Comparison of ENCODE assay signal across 8 cellular contexts in genomic region chr1:87325982-87326738, GRCh38. TPM values are rescaled to one million over a fixed set of nuclear protein-coding genes. Genes with fewer than 3 reads are reported as not detected.
DNase-seq lines count a peak whose midpoint lies in the region; ATAC-seq, FAIRE-seq and TF ChIP-seq lines count a peak whose summit lies in the region.

No MANE protein-coding gene starts in this region.

- H3K4me2 ChIP-seq in A549: peak overlapping the region; percentile 45

- no peaks in the 10 kb centered on the region for H3K36me3 Mint-ChIP-seq in endodermal cell (ENCODE audit: low read depth)
- H3K36me3 Mint-ChIP-seq in nephron progenitor cell (ENCODE audit: low read depth): no peaks in the 10 kb centered on the region

- DNase-seq in A549 (ENCODE audit: low read depth in 1 of 2, low spot score in 1 of 2): peak; percentile 22 to 56
- peak; percentile 60 for DNase-seq in NCI-H1417 treated with DMSO at 0.1 percent for 48 hours (lab: John Stamatoyannopoulos, UW)
- DNase-seq in T1000 (lab: John Stamatoyannopoulos, UW): peak; percentile 14
- DNase-seq in endodermal cell: peak; percentile 77
- DNase-seq in nephron progenitor cell: peak; percentile 51

- no peaks in the 10 kb centered on the region for H3K9me3 ChIP-seq in A549
- no peaks in the 10 kb centered on the region for H3K9me3 ChIP-seq in endodermal cell (ENCODE audit: control insufficient read depth, low read length)

- no peaks in the 10 kb centered on the region for H3K27me3 ChIP-seq in endodermal cell (ENCODE audit: control insufficient read depth, insufficient read depth, low read length, poor library complexity, severe bottlenecking)

- 33% methylated on average over 10 of the region's 10 CpGs for WGBS in A549 (ENCODE audit: missing lambda C conversion rate)
- 28 to 47% methylated on average over 5 to 10 of the region's 10 CpGs for WGBS in endodermal cell (ENCODE audit: insufficient coverage in 1 of 2, insufficient read length in 1 of 2), 2 experiments

- FAIRE-seq in A549 (lab: Jason Lieb, UNC) (no peak), G401.6 (lab: Jason Lieb, UNC) (peak; percentile 83)

- CTCF ChIA-PET in A549 (lab: Yijun Ruan, JAX): interaction anchor here (0.8 to 3.0 kb wide), 13 partner anchors 9 to 735 kb away, joined by 3 to 24 read pairs (median 3); no protein-coding TSS in a partner anchor

- H3K27ac ChIP-seq in A549 (peak overlapping the region in 1 of 2 experiments; percentile 68; a peak in 3 of 6 replicates), endodermal cell (ENCODE audit: low read depth, low read length) (no peak overlapping the region)

- H3K27ac Mint-ChIP-seq in endodermal cell (no peak overlapping the region), nephron progenitor cell (no peak overlapping the region)

- H3K4me3 Mint-ChIP-seq in endodermal cell (no peak overlapping the region), nephron progenitor cell (peak overlapping the region; percentile 1)

- ATAC-seq in A549: no peak
- ATAC-seq in HG03442 (IDR thresholded peaks at IDR 0.05; ENCODE audit: unreplicated experiment): no peak
- no peak for ATAC-seq in GM18867 (IDR thresholded peaks at IDR 0.05; ENCODE audit: unreplicated experiment)

- no peaks in the 10 kb centered on the region for H3K27me3 Mint-ChIP-seq in endodermal cell (ENCODE audit: insufficient read depth)
- H3K27me3 Mint-ChIP-seq in nephron progenitor cell (ENCODE audit: low read depth, poor library complexity): no peaks in the 10 kb centered on the region

- TF ChIP-seq CTCF in A549 (IDR thresholded peaks at IDR 0.05) (peak; percentile 77), endodermal cell (conservative IDR thresholded peaks at IDR 0.05) (peak; percentile 85), nephron progenitor cell (IDR thresholded peaks at IDR 0.05) (peak; percentile 81)

- H3K9ac ChIP-seq in endodermal cell (ENCODE audit: extremely low read depth, low read length, poor library complexity, severe bottlenecking): no peak overlapping the region

- TF ChIP-seq POLR2A in A549 (IDR thresholded peaks at IDR 0.05; ENCODE audit: low read length): no peak

- POLR2A ChIA-PET in A549 (lab: Yijun Ruan, JAX): no interaction called here

- H3K36me3 ChIP-seq in endodermal cell (ENCODE audit: control insufficient read depth, insufficient read depth, low read length): no peaks in the 10 kb centered on the region

- H3K4me3 ChIP-seq in A549 (no peak overlapping the region), endodermal cell (ENCODE audit: low read length) (no peak overlapping the region)

- no peak for TF ChIP-seq EP300 in A549 (IDR thresholded peaks at IDR 0.05)

- H3K9me3 Mint-ChIP-seq in endodermal cell (no peaks in the 10 kb centered on the region), nephron progenitor cell (no peaks in the 10 kb centered on the region)

- H3K4me1 ChIP-seq in A549 (peaks cover 6% of the 10 kb centered on the region; the same call in 1 of the 3 replicates), endodermal cell (ENCODE audit: control insufficient read depth, insufficient read depth, low read length) (no peaks in the 10 kb centered on the region)

- peak; percentile 64 to 69 for TF ChIP-seq RAD21 in A549 (conservative IDR thresholded peaks at IDR 0.05 in 1 of 2, IDR thresholded peaks at IDR 0.05 in 1 of 2)

- H3K4me1 Mint-ChIP-seq in endodermal cell (peaks cover 9% of the 10 kb centered on the region), nephron progenitor cell (peaks cover 42% of the 10 kb centered on the region)

TF ChIP-seq in A549, 52 proteins besides CTCF, POLR2A, EP300 and RAD21:
- no peak for TF ChIP-seq EHMT2 (IDR thresholded peaks at IDR 0.05; ENCODE audit: low read depth)
- peak; percentile 59; the same call in 2 of the 3 replicates for TF ChIP-seq SMC3 (IDR thresholded peaks at IDR 0.05)

RNA-seq across cellular contexts. Expression of gene LMO4, which starts 2.5 kb away (rescaled TPM):
- 64.3 and 68.9 TPM in 2 replicates for polyA plus RNA-seq in A549 (2011; rRNA removed)
- 41.3 and 57.4 TPM in 2 replicates for polyA plus RNA-seq in A549 (2012; cell fraction: cytosol; rRNA removed)
- polyA plus RNA-seq in A549 (2012; cell fraction: nucleus; rRNA removed): 37.2 and 37.3 TPM in 2 replicates
- 54.1 to 62.2 TPM (median 54.7 TPM) in 3 replicates for polyA plus RNA-seq in A549 (2017; fragmentation: RNase III; extraction: RNeasy Plus Mini Kit Qiagen cat#74134 plus additional on column Dnase treatment)
- polyA minus RNA-seq in A549 (2011; rRNA and poly(A)+ RNA removed): 24.3 and 27.4 TPM in 2 replicates
- 10 to 100 TPM; 38.3 to 49.3 TPM for total RNA-seq in endodermal cell
- 105 TPM for polyA plus RNA-seq in endodermal cell (2013, experiment 1 of 2)
- polyA plus RNA-seq in endodermal cell (2013, experiment 2 of 2): 97.7 TPM

Comparison
In these comparisons a context has a peak if more than half of its experiments do, and no peak if none do; other contexts are left out.
1. DNase-seq: peak in every context shown above with its lines; median percentile 77 in endodermal cell; 60 in NCI-H1417 treated with DMSO at 0.1 percent for 48 hours; 51 in nephron progenitor cell; 39 in A549; 14 in T1000.